In genomic region chr7:90777075-90777864, GRCh38 we compare ENCODE assay signal across 10 cellular contexts.
DNase-seq lines count a peak whose midpoint lies in the region; ATAC-seq and TF ChIP-seq lines count a peak whose summit lies in the region.
"Had no signal": no experiment of that assay in that cellular context is flagged by ENCODE, and none has a peak within 500 bp of the region (broad histone marks: within the 10 kb centered on the region; RNA-seq: fewer than 3 reads in every experiment).

No MANE protein-coding gene starts in this region.

- intact Hi-C loops in left cardiac atrium (cut with DNase I) = no loop called here

- TF ChIP-seq CTCF in osteocyte (IDR thresholded peaks at IDR 0.05) = no peak

- peaks cover 3% of the 10 kb centered on the region for H3K36me3 Mint-ChIP-seq in osteocyte (ENCODE audit: unreplicated experiment)
- H3K36me3 Mint-ChIP-seq: CD4-positive, alpha-beta memory T cell had no signal

- DNase-seq in left cardiac atrium = peak; percentile 23
- no peak for DNase-seq in osteocyte (ENCODE audit: extremely low spot score, unreplicated experiment)
- no peak for DNase-seq in islet precursor cell
- no peak for DNase-seq in NCI-H187 (lab: John Stamatoyannopoulos, UW)
- no peak for DNase-seq in NCI-H1048 (lab: John Stamatoyannopoulos, UW)
- DNase-seq: CD4-positive, alpha-beta memory T cell; NCI-H345 had no signal

- ATAC-seq in GM18499 (IDR thresholded peaks at IDR 0.05; ENCODE audit: insufficient read depth, unreplicated experiment) (peak; percentile 91), GM21423 (IDR thresholded peaks at IDR 0.05; ENCODE audit: unreplicated experiment) (peak; percentile 81), HG03175 (IDR thresholded peaks at IDR 0.05; ENCODE audit: unreplicated experiment) (peak; percentile 89), left cardiac atrium (peak; percentile 74 to 81)

- peaks cover 3% of the 10 kb centered on the region for H3K4me1 Mint-ChIP-seq in osteocyte (ENCODE audit: unreplicated experiment)
- H3K4me1 Mint-ChIP-seq: CD4-positive, alpha-beta memory T cell had no signal

- no peak overlapping the region for H3K4me3 Mint-ChIP-seq in osteocyte (ENCODE audit: unreplicated experiment)
- H3K4me3 Mint-ChIP-seq: CD4-positive, alpha-beta memory T cell had no signal

- no peak overlapping the region for H3K27ac Mint-ChIP-seq in osteocyte (ENCODE audit: unreplicated experiment)
- H3K27ac Mint-ChIP-seq: CD4-positive, alpha-beta memory T cell had no signal

- peaks cover under 1% of the 10 kb centered on the region for H3K9me3 Mint-ChIP-seq in osteocyte (ENCODE audit: unreplicated experiment)

- H3K27me3 Mint-ChIP-seq in osteocyte (ENCODE audit: unreplicated experiment) = no peaks in the 10 kb centered on the region
- H3K27me3 Mint-ChIP-seq: CD4-positive, alpha-beta memory T cell had no signal
